In genomic region chr1:155139895-155140629, GRCh38 we compare ENCODE assay signal across 8 cellular contexts. TPM values are rescaled to one million over a fixed set of nuclear protein-coding genes. Genes with fewer than 3 reads are reported as not detected.
A peak's percentile ranks its signal among the peaks of the same experiment; 100 is the strongest.
DNase-seq lines count a peak whose midpoint lies in the region; ATAC-seq and TF ChIP-seq lines count a peak whose summit lies in the region.

Gene DPM3, minus strand, starts transcription at chr1:155140531. Its CDS starts 291 bp downstream, at chr1:155140240.

- H3K27me3 Mint-ChIP-seq in activated T-helper 17 cell treated with anti-CD3 and anti-CD28 coated beads, Interleukin-2, amount 50 U/mL, for 72 hours: no peaks in the 10 kb centered on the region
- peaks cover 0 to 2% of the 10 kb centered on the region in 2 donors for H3K27me3 Mint-ChIP-seq in natural killer cell (ENCODE audit: low read depth in 2 of 2)

- peaks cover 13% of the 10 kb centered on the region for H3K4me1 Mint-ChIP-seq in activated T-helper 17 cell treated with anti-CD3 and anti-CD28 coated beads, Interleukin-2, amount 50 U/mL, for 72 hours
- H3K4me1 Mint-ChIP-seq in natural killer cell: peaks cover 17 to 41% of the 10 kb centered on the region in 2 donors

- peak; percentile 70 for ATAC-seq in GM21723 (IDR thresholded peaks at IDR 0.05; ENCODE audit: unreplicated experiment)
- ATAC-seq in activated T-helper 17 cell treated with anti-CD3 and anti-CD28 coated beads, Interleukin-2, amount 50 U/mL, for 72 hours (replicated peaks): peak; percentile 79
- peak; percentile 63 to 72 (median 68) for ATAC-seq in natural killer cell

- peaks cover 56% of the 10 kb centered on the region for H3K36me3 Mint-ChIP-seq in activated T-helper 17 cell treated with anti-CD3 and anti-CD28 coated beads, Interleukin-2, amount 50 U/mL, for 72 hours (ENCODE audit: low read depth)
- no peaks in the 10 kb centered on the region for H3K36me3 Mint-ChIP-seq in natural killer cell

- TF ChIP-seq CTCF in fibroblast of mammary gland (conservative IDR thresholded peaks at IDR 0.05; ENCODE audit: control insufficient read depth, insufficient read depth, low read depth, low read length) (no peak), natural killer cell (IDR thresholded peaks at IDR 0.05) (no peak)

- peak within 1 kb of the TSS; percentile 97 for H3K4me3 ChIP-seq in fibroblast of mammary gland (ENCODE audit: control insufficient read depth, low read depth, low read length)

- H3K9me3 Mint-ChIP-seq in activated T-helper 17 cell treated with anti-CD3 and anti-CD28 coated beads, Interleukin-2, amount 50 U/mL, for 72 hours: no peaks in the 10 kb centered on the region
- no peaks in the 10 kb centered on the region for H3K9me3 Mint-ChIP-seq in natural killer cell

- TF ChIP-seq POLR2A in Raji (IDR thresholded peaks at IDR 0.05; ENCODE audit: insufficient read depth, low read depth, low read length): peak; percentile 90

- intact Hi-C loops in natural killer cell (cut with micrococcal nuclease): loop anchor here (2.0 kb wide), 1 partner anchor 13 kb away; the partner anchor contains the start of gene EFNA1

- H3K4me3 Mint-ChIP-seq in activated T-helper 17 cell treated with anti-CD3 and anti-CD28 coated beads, Interleukin-2, amount 50 U/mL, for 72 hours: peak within 1 kb of the TSS; percentile 95
- H3K4me3 Mint-ChIP-seq in natural killer cell: peak within 1 kb of the TSS; percentile 96

- peak within 1 kb of the TSS; percentile 86 for H3K27ac Mint-ChIP-seq in activated T-helper 17 cell treated with anti-CD3 and anti-CD28 coated beads, Interleukin-2, amount 50 U/mL, for 72 hours
- H3K27ac Mint-ChIP-seq in natural killer cell: peak within 1 kb of the TSS; percentile 97 to 99

- DNase-seq in DMS 273 (lab: John Stamatoyannopoulos, UW; ENCODE audit: unreplicated experiment): peak; percentile 96
- peak; percentile 69 for DNase-seq in LHCN-M2 (ENCODE audit: low read depth)
- peak; percentile 74 for DNase-seq in fibroblast of mammary gland (ENCODE audit: low read depth)
- DNase-seq in natural killer cell: peak; percentile 80
- peak; percentile 90 for DNase-seq in stimulated activated naive CD4-positive, alpha-beta T cell treated with Interleukin-2 at 50 U/mL for 16 hours (lab: John Stamatoyannopoulos, UW)

RNA-seq across cellular contexts. Expression of gene DPM3, which starts in this region (rescaled TPM):
- total RNA-seq in LHCN-M2 (2014; rRNA removed): 86.9 and 101 TPM in 2 replicates
- 144 TPM for polyA plus RNA-seq in LHCN-M2 (2012)
- 10 to 100 TPM; 29.4 to 40.6 TPM for total RNA-seq in activated T-helper 17 cell treated with anti-CD3 and anti-CD28 coated beads, Interleukin-2, amount 50 U/mL, for 72 hours
- 10 to 100 TPM; 26.8 to 45.7 (median 41.5) TPM for total RNA-seq in natural killer cell

Comparison
In these comparisons a context has a peak if more than half of its experiments do, and no peak if none do; other contexts are left out.
1. Peak in every context shown above with its lines: DNase-seq, ATAC-seq and H3K4me3 ChIP-seq.